In the genomic region with DNA sequence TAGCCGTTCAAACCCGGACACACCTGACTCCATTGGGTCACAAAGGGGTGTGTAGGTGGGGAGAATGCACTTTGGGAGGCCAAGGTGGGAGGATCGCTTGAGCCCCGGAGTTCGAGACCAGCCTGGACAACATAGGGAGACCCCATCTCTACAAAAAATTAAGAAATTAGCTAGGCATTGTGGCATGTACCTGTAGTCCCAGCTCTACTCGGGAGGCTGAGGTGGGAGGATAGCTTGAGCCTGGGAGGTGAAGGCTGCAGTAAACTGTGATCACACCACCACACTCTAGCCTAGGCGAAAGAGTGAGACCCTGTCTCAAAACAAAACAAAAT, we compare ENCODE assay signal across 1 cellular context.
TF ChIP-seq lines count a peak whose summit lies in the region.

No MANE protein-coding gene starts in this region.

TF ChIP-seq in H1, 55 proteins besides CTCF, POLR2A, EP300 and RAD21:
- TF ChIP-seq SP1 (IDR thresholded peaks at IDR 0.05; ENCODE audit: low read depth, low read length), result no peak
- no peak for TF ChIP-seq CBX8 (IDR thresholded peaks at IDR 0.05; ENCODE audit: borderline replicate concordance, low read depth, low read length)
- TF ChIP-seq RFX5 (IDR thresholded peaks at IDR 0.05; ENCODE audit: borderline replicate concordance, low read depth, low read length), result no peak
- TF ChIP-seq E2F6 (IDR thresholded peaks at IDR 0.05), result no peak
- no peak for TF ChIP-seq TEAD4 (IDR thresholded peaks at IDR 0.05; ENCODE audit: low read depth, low read length)
- TF ChIP-seq SIX5 (IDR thresholded peaks at IDR 0.05; ENCODE audit: low read depth, low read length), result no peak
- no peak for TF ChIP-seq CEBPB (IDR thresholded peaks at IDR 0.05; ENCODE audit: low read depth, low read length)
- no peak for TF ChIP-seq CREB1 (IDR thresholded peaks at IDR 0.05)
